Comparison of ENCODE assay signal across 16 cellular contexts in the genomic region with DNA sequence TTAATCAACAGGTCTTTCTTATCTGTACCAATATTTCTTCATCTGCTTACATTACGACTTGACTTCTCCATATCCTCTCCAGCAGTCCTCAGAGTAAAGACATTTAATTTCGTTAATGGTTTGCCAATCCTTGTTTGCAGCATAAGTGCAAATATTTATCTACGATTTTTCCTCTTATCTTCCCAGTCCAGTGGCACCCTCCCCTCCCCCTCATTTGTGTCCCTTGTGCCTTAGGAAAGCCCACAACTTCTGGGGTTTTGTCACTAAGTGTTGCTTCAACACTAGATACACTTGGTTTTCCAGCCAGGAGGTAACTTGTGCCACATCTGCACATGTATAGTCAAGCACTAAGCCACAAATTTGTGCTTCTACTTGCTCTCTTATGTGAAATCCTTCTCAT.
DNase-seq lines count a peak whose midpoint lies in the region; ATAC-seq and TF ChIP-seq lines count a peak whose summit lies in the region.
"Had no signal": no experiment of that assay in that cellular context is flagged by ENCODE, and none has a peak within 500 bp of the region (broad histone marks: within the 10 kb centered on the region; RNA-seq: fewer than 3 reads in every experiment).

No MANE protein-coding gene starts in this region.

- DNase-seq in left colon (peak; percentile 31 to 38), mucosa of descending colon (peak in 1 of 3 donors; percentile 54), ecto neural progenitor cell (ENCODE audit: low spot score) (no peak), KBM-7 (no peak)
- DNase-seq: 8988T; AML-193; Calu3; CD4-positive, CD25-positive, alpha-beta regulatory T cell; DMS 273 treated with DMSO at 0.1 percent for 48 hours; H7 had no signal

- ATAC-seq in left colon (peak; percentile 90), mucosa of descending colon (peak; percentile 78), GM19324 (IDR thresholded peaks at IDR 0.05; ENCODE audit: low FRiP score, unreplicated experiment) (no peak), esophagus mucosa (no peak)
- ATAC-seq: GM23338 had no signal

- intact Hi-C loops in left colon (cut with DNase I, micrococcal nuclease) (no loop called here), mucosa of descending colon (cut with DNase I, micrococcal nuclease) (no loop called here)

- no peak overlapping the region for H3K9ac ChIP-seq in OCI-LY3 (ENCODE audit: low read length)
- H3K9ac ChIP-seq: BLaER1 treated with 17β-estradiol and CSF1 and Interleukin-3, amounts not matched to agents 10 nM and 100 nM had no signal

- no peak overlapping the region for H2AFZ ChIP-seq in OCI-LY3 (ENCODE audit: low read depth, low read length)
- H2AFZ ChIP-seq: GM23338 had no signal

- in situ Hi-C loops in KBM-7 (cut with MboI; ENCODE audit: low pct_unique_long_range_greater_than_20kb, low sequenced_read_pairs): no loop called here

- H3K4me1 ChIP-seq in OCI-LY3 (ENCODE audit: low read length) (peaks cover 18% of the 10 kb centered on the region), mucosa of descending colon (ENCODE audit: low read depth) (peaks cover 5% of the 10 kb centered on the region)
- H3K4me1 ChIP-seq: BLaER1 treated with 17β-estradiol and CSF1 and Interleukin-3, amounts not matched to agents 10 nM and 100 nM had no signal

- peak overlapping the region; percentile 45 for H3K27ac ChIP-seq in 22Rv1
- H3K27ac ChIP-seq in OCI-LY3 (ENCODE audit: low read length): peak overlapping the region; percentile 29
- H3K27ac ChIP-seq: BLaER1 treated with 17β-estradiol and CSF1 and Interleukin-3, amounts not matched to agents 10 nM and 100 nM had no signal

- H3K79me2 ChIP-seq in OCI-LY3 (ENCODE audit: low read length): no peaks in the 10 kb centered on the region

- H3K36me3 ChIP-seq in OCI-LY3 (replicated peaks; ENCODE audit: low read depth, low read length): no peaks in the 10 kb centered on the region
- no peaks in the 10 kb centered on the region for H3K36me3 ChIP-seq in mucosa of descending colon (ENCODE audit: low read depth)
- H3K36me3 ChIP-seq: BLaER1 treated with 17β-estradiol and CSF1 and Interleukin-3, amounts not matched to agents 10 nM and 100 nM had no signal

- TF ChIP-seq CTCF in 22Rv1 (IDR thresholded peaks at IDR 0.05) (no peak), OCI-LY3 (IDR thresholded peaks at IDR 0.05; ENCODE audit: low read depth, low read length) (no peak), mucosa of descending colon (IDR thresholded peaks at IDR 0.05) (no peak)

- H3K4me3 ChIP-seq in OCI-LY3 (ENCODE audit: low read length) (peak overlapping the region; percentile 3; the same call in 1 of the 2 replicates), mucosa of descending colon (no peak overlapping the region)
- H3K4me3 ChIP-seq: BLaER1 treated with 17β-estradiol and CSF1 and Interleukin-3, amounts not matched to agents 10 nM and 100 nM; GM23338 had no signal

- H4K20me1 ChIP-seq in OCI-LY3 (ENCODE audit: insufficient read depth, low read length): no peaks in the 10 kb centered on the region
- H4K20me1 ChIP-seq: BLaER1 treated with 17β-estradiol and CSF1 and Interleukin-3, amounts not matched to agents 10 nM and 100 nM had no signal

- H3K27me3 ChIP-seq in OCI-LY3 (ENCODE audit: low read depth, low read length): no peaks in the 10 kb centered on the region
- H3K27me3 ChIP-seq: BLaER1 treated with 17β-estradiol and CSF1 and Interleukin-3, amounts not matched to agents 10 nM and 100 nM had no signal

- no peaks in the 10 kb centered on the region for H3K9me3 ChIP-seq in OCI-LY3 (ENCODE audit: insufficient read depth, low read length)
- no peaks in the 10 kb centered on the region for H3K9me3 ChIP-seq in mucosa of descending colon
- H3K9me3 ChIP-seq: BLaER1 treated with 17β-estradiol and CSF1 and Interleukin-3, amounts not matched to agents 10 nM and 100 nM had no signal

- peak overlapping the region; percentile 42 for H3K4me2 ChIP-seq in OCI-LY3 (ENCODE audit: low read length)
- H3K4me2 ChIP-seq: BLaER1 treated with 17β-estradiol and CSF1 and Interleukin-3, amounts not matched to agents 10 nM and 100 nM; GM23338 had no signal

Comparison
In these comparisons a context has a peak if more than half of its experiments do, and no peak if none do; other contexts are left out.
1. ATAC-seq: peak in left colon (single experiment) and mucosa of descending colon (single experiment); none in GM19324 (single experiment) and esophagus mucosa (single experiment).
2. DNase-seq: peak in left colon (2 of 2); none in ecto neural progenitor cell (single experiment) and KBM-7 (single experiment).